Comparison of ENCODE assay signal across 8 cellular contexts in genomic region chr9:37464426-37465248, GRCh38.
DNase-seq lines count a peak whose midpoint lies in the region; ATAC-seq and TF ChIP-seq lines count a peak whose summit lies in the region.

No MANE protein-coding gene starts in this region.

- no peak for DNase-seq in AG04449 (ENCODE audit: low read depth, low spot score)
- DNase-seq in NCI-H2227 treated with DMSO at 0.1 percent for 48 hours (lab: John Stamatoyannopoulos, UW): peak; percentile 88
- DNase-seq in activated CD8-positive, alpha-beta memory T cell treated with anti-CD3 and anti-CD28 coated beads for 4 hours (ENCODE audit: low read depth in 2 of 2): peak; percentile 49 to 69
- DNase-seq in epithelial cell of esophagus (ENCODE audit: low read depth): peak; percentile 79

- H3K36me3 ChIP-seq in mucosa of stomach (ENCODE audit: control insufficient read depth, insufficient read depth, low read length): no peaks in the 10 kb centered on the region

- TF ChIP-seq CTCF in AG04449 (IDR thresholded peaks at IDR 0.05; ENCODE audit: insufficient read depth, low read length, missing control alignments) (no peak), epithelial cell of esophagus (IDR thresholded peaks at IDR 0.05; ENCODE audit: insufficient read depth, low read depth, low read length, missing control alignments) (no peak)

- peaks cover 14% of the 10 kb centered on the region for H3K36me3 Mint-ChIP-seq in stimulated activated naive CD8-positive, alpha-beta T cell treated with anti-CD3 and anti-CD28 coated beads, Interleukin-15, Interleukin-2, amounts not matched to agents 100 ng/mL and 50 ng/mL, for 24 hours (ENCODE audit: low read depth)

- H3K27me3 ChIP-seq in mucosa of stomach (ENCODE audit: control insufficient read depth, insufficient read depth, low read length): no peaks in the 10 kb centered on the region

- peaks cover 10% of the 10 kb centered on the region for H3K4me1 ChIP-seq in mucosa of stomach (ENCODE audit: control insufficient read depth, insufficient read depth, low read length)

- peaks cover 49% of the 10 kb centered on the region for H3K4me1 Mint-ChIP-seq in stimulated activated naive CD8-positive, alpha-beta T cell treated with anti-CD3 and anti-CD28 coated beads, Interleukin-15, Interleukin-2, amounts not matched to agents 100 ng/mL and 50 ng/mL, for 24 hours (ENCODE audit: low read depth)

- CTCF ChIA-PET in AG04449 (lab: Yijun Ruan, JAX): no interaction called here

- no peaks in the 10 kb centered on the region for H3K27me3 Mint-ChIP-seq in stimulated activated naive CD8-positive, alpha-beta T cell treated with anti-CD3 and anti-CD28 coated beads, Interleukin-15, Interleukin-2, amounts not matched to agents 100 ng/mL and 50 ng/mL, for 24 hours

- H3K4me3 ChIP-seq in AG04449 (ENCODE audit: low read depth, low read length) (peak overlapping the region; percentile 99), epithelial cell of esophagus (ENCODE audit: low read length) (peak overlapping the region; percentile 96), mucosa of stomach (ENCODE audit: low read length) (peak overlapping the region; percentile 74)

- H3K9me3 ChIP-seq in mucosa of stomach (ENCODE audit: control insufficient read depth, low read length): no peaks in the 10 kb centered on the region

- H3K27ac Mint-ChIP-seq in stimulated activated naive CD8-positive, alpha-beta T cell treated with anti-CD3 and anti-CD28 coated beads, Interleukin-15, Interleukin-2, amounts not matched to agents 100 ng/mL and 50 ng/mL, for 24 hours: peak overlapping the region; percentile 97

- peak overlapping the region; percentile 92 for H3K9ac ChIP-seq in mucosa of stomach (ENCODE audit: low read length)

- ATAC-seq in GM18511 (IDR thresholded peaks at IDR 0.05; ENCODE audit: unreplicated experiment) (peak; percentile 49), HG02970 (IDR thresholded peaks at IDR 0.05; ENCODE audit: low FRiP score, unreplicated experiment) (peak; percentile 36)

- no peaks in the 10 kb centered on the region for H3K9me3 Mint-ChIP-seq in stimulated activated naive CD8-positive, alpha-beta T cell treated with anti-CD3 and anti-CD28 coated beads, Interleukin-15, Interleukin-2, amounts not matched to agents 100 ng/mL and 50 ng/mL, for 24 hours

- peak overlapping the region; percentile 93 for H3K4me3 Mint-ChIP-seq in stimulated activated naive CD8-positive, alpha-beta T cell treated with anti-CD3 and anti-CD28 coated beads, Interleukin-15, Interleukin-2, amounts not matched to agents 100 ng/mL and 50 ng/mL, for 24 hours

- POLR2A ChIA-PET in AG04449 (lab: Yijun Ruan, JAX): interaction anchor here (0.6 to 1.3 kb wide), 3 partner anchors 21 to 270 kb away, joined by 3 to 5 read pairs (median 3); partner anchors contain the start of genes GRHPR and POLR1E
